In genomic region chr10:43046288-43046991, GRCh38 we compare ENCODE assay signal across 23 cellular contexts. TPM values are rescaled to one million over a fixed set of nuclear protein-coding genes. Genes with fewer than 3 reads are reported as not detected.
DNase-seq lines count a peak whose midpoint lies in the region; ATAC-seq and TF ChIP-seq lines count a peak whose summit lies in the region.
"Had no signal": no experiment of that assay in that cellular context is flagged by ENCODE, and none has a peak within 500 bp of the region (broad histone marks: within the 10 kb centered on the region; RNA-seq: fewer than 3 reads in every experiment).

No MANE protein-coding gene starts in this region.

- no peak for TF ChIP-seq EP300 in stomach (IDR thresholded peaks at IDR 0.05)

- no peak overlapping the region for H3K27ac ChIP-seq in RWPE2 (ENCODE audit: poor library complexity, severe bottlenecking)
- no peak overlapping the region for H3K27ac ChIP-seq in right lobe of liver
- no peak overlapping the region for H3K27ac ChIP-seq in stomach
- H3K27ac ChIP-seq: gastroesophageal sphincter had no signal

- intact Hi-C loops in right lobe of liver (cut with DNase I), result no loop called here
- intact Hi-C loops in stomach (cut with DNase I; ENCODE audit: low total_unique reads), result no loop called here

- H3K9me3 ChIP-seq in RWPE2 (ENCODE audit: severe bottlenecking) (no peaks in the 10 kb centered on the region), right lobe of liver (no peaks in the 10 kb centered on the region), stomach (no peaks in the 10 kb centered on the region)
- H3K9me3 ChIP-seq: gastroesophageal sphincter had no signal

- no peak overlapping the region for H3K4me3 Mint-ChIP-seq in activated T-cell treated with anti-CD3 and anti-CD28 coated beads, Interleukin-2, amount 50 U/mL, for 24 hours
- H3K4me3 Mint-ChIP-seq: activated T-helper 17 cell treated with anti-CD3 and anti-CD28 coated beads, Interleukin-2, amount 50 U/mL, for 72 hours; T-helper 17 cell had no signal

- H3K9me3 Mint-ChIP-seq in activated T-cell treated with anti-CD3 and anti-CD28 coated beads, Interleukin-2, amount 50 U/mL, for 24 hours, result no peaks in the 10 kb centered on the region
- H3K9me3 Mint-ChIP-seq: activated T-helper 17 cell treated with anti-CD3 and anti-CD28 coated beads, Interleukin-2, amount 50 U/mL, for 72 hours had no signal

- H3K27me3 ChIP-seq in RWPE2 (ENCODE audit: insufficient read depth, poor library complexity, severe bottlenecking), result no peaks in the 10 kb centered on the region
- no peaks in the 10 kb centered on the region for H3K27me3 ChIP-seq in right lobe of liver
- H3K27me3 ChIP-seq in stomach, result peaks cover 0 to 16% (median 0%) of the 10 kb centered on the region in 3 donors

- TF ChIP-seq CTCF in RWPE2 (IDR thresholded peaks at IDR 0.05; ENCODE audit: poor library complexity, severe bottlenecking) (no peak), right lobe of liver (IDR thresholded peaks at IDR 0.05) (no peak), stomach (IDR thresholded peaks at IDR 0.05) (no peak)

- DNase-seq in activated T-cell treated with anti-CD3 and anti-CD28 coated beads, Interleukin-2, amount 50 U/mL, for 24 hours, result peak; percentile 20
- no peak for DNase-seq in activated T-cell treated with anti-CD3 and anti-CD28 coated beads for 4 hours
- DNase-seq in RWPE2 (ENCODE audit: low spot score), result peak; percentile 31
- peak; percentile 9 to 31 (median 25) for DNase-seq in right lobe of liver
- DNase-seq in stomach, result peak; percentile 17
- DNase-seq in activated CD4-positive, alpha-beta T cell treated with anti-CD3 and anti-CD28 coated beads for 4 hours, result no peak
- DNase-seq in NCI-H2107 (lab: John Stamatoyannopoulos, UW), result no peak
- no peak for DNase-seq in glomerular visceral epithelial cell (ENCODE audit: extremely low spot score)
- DNase-seq: 8988T; activated CD8-positive, alpha-beta memory T cell treated with anti-CD3 and anti-CD28 coated beads for 24 hours; amniotic stem cell; central memory CD4-positive, alpha-beta T cell; NCI-H1436 treated with DMSO at 0.1 percent for 48 hours; NCI-H82; nucleus accumbens; PC-3; stimulated activated naive CD4-positive, alpha-beta T cell; trophoblast cell had no signal

- ATAC-seq in RWPE2 (ENCODE audit: low read depth) (no peak), right lobe of liver (no peak)
- ATAC-seq: activated T-helper 17 cell treated with anti-CD3 and anti-CD28 coated beads, Interleukin-2, amount 50 U/mL, for 72 hours; esophagus mucosa; gastroesophageal sphincter; PC-3; T-helper 17 cell had no signal

- TF ChIP-seq POLR2A in right lobe of liver (IDR thresholded peaks at IDR 0.05), result no peak
- TF ChIP-seq POLR2A in stomach (IDR thresholded peaks at IDR 0.05), result no peak

- peaks cover 2% of the 10 kb centered on the region for H3K4me1 Mint-ChIP-seq in activated T-cell treated with anti-CD3 and anti-CD28 coated beads, Interleukin-2, amount 50 U/mL, for 24 hours (ENCODE audit: low read depth)
- H3K4me1 Mint-ChIP-seq: activated T-helper 17 cell treated with anti-CD3 and anti-CD28 coated beads, Interleukin-2, amount 50 U/mL, for 72 hours had no signal

- H3K36me3 ChIP-seq in RWPE2 (ENCODE audit: low read depth) (no peaks in the 10 kb centered on the region), right lobe of liver (no peaks in the 10 kb centered on the region), stomach (no peaks in the 10 kb centered on the region)
- H3K36me3 ChIP-seq: gastroesophageal sphincter had no signal

- no CpG with 5 or more reads among the region's 14 CpGs for WGBS in right lobe of liver (ENCODE audit: insufficient coverage, low coverage, low lambda C conversion rate, missing lambda C conversion rate)
- WGBS in stomach, 5 donors, result 74 to 84% (median 77%) methylated on average over 13 to 14 of the region's 14 CpGs

- no peaks in the 10 kb centered on the region for H3K36me3 Mint-ChIP-seq in activated T-cell treated with anti-CD3 and anti-CD28 coated beads, Interleukin-2, amount 50 U/mL, for 24 hours (ENCODE audit: low read depth)

- H3K4me1 ChIP-seq in RWPE2 (ENCODE audit: insufficient read depth, poor library complexity, severe bottlenecking), result no peaks in the 10 kb centered on the region
- H3K4me1 ChIP-seq in right lobe of liver, result no peaks in the 10 kb centered on the region
- no peaks in the 10 kb centered on the region for H3K4me1 ChIP-seq in stomach
- H3K4me1 ChIP-seq: gastroesophageal sphincter had no signal

- no peak overlapping the region for H3K27ac Mint-ChIP-seq in activated T-cell treated with anti-CD3 and anti-CD28 coated beads, Interleukin-2, amount 50 U/mL, for 24 hours
- H3K27ac Mint-ChIP-seq: activated T-helper 17 cell treated with anti-CD3 and anti-CD28 coated beads, Interleukin-2, amount 50 U/mL, for 72 hours had no signal

- H3K4me3 ChIP-seq in RWPE2 (ENCODE audit: severe bottlenecking), result no peak overlapping the region
- H3K4me3 ChIP-seq in right lobe of liver, result no peak overlapping the region
- no peak overlapping the region for H3K4me3 ChIP-seq in stomach
- H3K4me3 ChIP-seq: gastroesophageal sphincter had no signal

- H3K27me3 Mint-ChIP-seq in activated T-cell treated with anti-CD3 and anti-CD28 coated beads, Interleukin-2, amount 50 U/mL, for 24 hours, result peaks cover 9% of the 10 kb centered on the region
- H3K27me3 Mint-ChIP-seq: activated T-helper 17 cell treated with anti-CD3 and anti-CD28 coated beads, Interleukin-2, amount 50 U/mL, for 72 hours had no signal

RNA-seq across cellular contexts. Expression of gene RET, which starts 30.4 kb away (rescaled TPM):
- 10 to 100 TPM in 1 of 6 experiments, 1 to 10 TPM in 3, under 1 TPM in 2; 0.53 to 10.2 (median 1.4) TPM for total RNA-seq in right lobe of liver
- total RNA-seq in stomach, result 1 to 10 TPM in 3 of 5 donors, not detected in 2; 3.1 to 9.8 (median 3.2) TPM
- 1 to 10 TPM in 1 of 3 donors, under 1 TPM in 2; 0.31 to 1.9 (median 0.93) TPM for polyA plus RNA-seq in stomach
- total RNA-seq: PC-3, SK-MEL-5 had no signal

Comparison
In these comparisons a context has a peak if more than half of its experiments do, and no peak if none do; other contexts are left out.
1. DNase-seq: peak in activated T-cell treated with anti-CD3 and anti-CD28 coated beads, Interleukin-2, amount 50 U/mL, for 24 hours (single experiment), RWPE2 (single experiment), right lobe of liver (3 of 3) and stomach (single experiment); none in activated T-cell treated with anti-CD3 and anti-CD28 coated beads for 4 hours (single experiment), activated CD4-positive, alpha-beta T cell treated with anti-CD3 and anti-CD28 coated beads for 4 hours (0 of 2), NCI-H2107 (single experiment) and glomerular visceral epithelial cell (single experiment).